Comparison of ENCODE assay signal across 12 cellular contexts in the genomic region with DNA sequence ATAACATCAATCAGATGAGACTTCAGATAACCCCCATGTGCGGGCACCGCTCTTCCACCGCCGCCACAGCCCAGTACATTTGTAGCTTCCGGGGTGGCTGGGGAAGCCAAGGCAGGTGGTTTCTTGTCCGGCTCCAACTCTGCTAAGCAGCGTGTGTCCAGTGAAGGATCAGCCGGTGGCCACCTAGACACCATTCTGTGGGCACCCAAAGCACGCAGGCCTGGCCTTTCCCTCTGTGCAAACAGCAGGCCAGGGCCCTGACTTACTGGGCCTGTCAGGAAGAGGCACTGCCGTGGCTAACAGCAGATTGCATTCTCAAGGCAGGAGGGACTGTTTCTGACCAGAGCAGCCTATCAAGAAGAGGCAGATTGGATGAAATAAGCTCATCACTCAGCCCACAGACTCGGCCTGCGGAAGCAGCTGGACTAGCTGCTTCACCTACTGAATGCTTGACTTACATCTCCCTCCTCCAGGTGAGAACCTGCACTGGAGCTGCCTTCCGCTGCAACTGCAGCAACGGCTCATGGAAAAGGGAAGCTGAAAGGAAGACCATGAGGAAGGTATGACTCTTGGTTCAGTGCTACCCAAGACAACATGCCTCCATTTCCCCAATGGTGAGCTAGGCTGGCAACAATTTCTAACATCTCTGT.
DNase-seq lines count a peak whose midpoint lies in the region; ATAC-seq and TF ChIP-seq lines count a peak whose summit lies in the region.
"Had no signal": no experiment of that assay in that cellular context is flagged by ENCODE, and none has a peak within 500 bp of the region (broad histone marks: within the 10 kb centered on the region; RNA-seq: fewer than 3 reads in every experiment).

No MANE protein-coding gene starts in this region.

- intact Hi-C loops in OCI-LY7 (cut with micrococcal nuclease; ENCODE audit: unreplicated experiment) (no loop called here), Caco-2 (cut with micrococcal nuclease; ENCODE audit: unreplicated experiment) (no loop called here)

- peaks cover 31% of the 10 kb centered on the region for H3K36me3 ChIP-seq in CD8-positive, alpha-beta memory T cell (ENCODE audit: insufficient read depth, low read length)
- peaks cover 100% of the 10 kb centered on the region for H3K36me3 ChIP-seq in OCI-LY7 (ENCODE audit: insufficient read depth, low read length)
- no peaks in the 10 kb centered on the region for H3K36me3 ChIP-seq in Caco-2 (ENCODE audit: control insufficient read depth, insufficient read depth, low read length)
- H3K36me3 ChIP-seq: BE2C had no signal

- POLR2A ChIA-PET in CD8-positive, alpha-beta memory T cell (lab: Charles Lee): interaction anchor here (0.5 to 6.9 kb wide), 15 partner anchors 9 to 222 kb away, joined by 3 to 69 read pairs (median 5); no protein-coding TSS in a partner anchor
- POLR2A ChIA-PET in OCI-LY7 (lab: Charles Lee): interaction anchor here (0.8 to 1.6 kb wide), 6 partner anchors 10 to 50 kb away, joined by 3 to 5 read pairs (median 4); no protein-coding TSS in a partner anchor
- POLR2A ChIA-PET in Caco-2 (lab: Charles Lee): no interaction called here

- CTCF ChIA-PET in CD8-positive, alpha-beta memory T cell (lab: Charles Lee): interaction anchor here (1.0 to 6.3 kb wide), 12 partner anchors 9 to 319 kb away, joined by 3 to 57 read pairs (median 4); no protein-coding TSS in a partner anchor
- CTCF ChIA-PET in OCI-LY7 (lab: Charles Lee; ENCODE audit: unreplicated experiment) (interaction anchor here (0.8 kb wide), 1 partner anchor 11 kb away, joined by 3 read pairs; no protein-coding TSS in a partner anchor), Caco-2 (lab: Charles Lee) (no interaction called here)

- peaks cover 48 to 97% (median 68%) of the 10 kb centered on the region in 3 donors for H3K36me3 Mint-ChIP-seq in CD8-positive, alpha-beta memory T cell
- H3K36me3 Mint-ChIP-seq in naive B cell (peaks cover 12 to 22% of the 10 kb centered on the region in 2 donors), Caco-2 (ENCODE audit: insufficient read depth, unreplicated experiment) (no peaks in the 10 kb centered on the region)

- H3K9me2 ChIP-seq in OCI-LY7 (ENCODE audit: insufficient read depth, low read length): no peaks in the 10 kb centered on the region

- H3K79me2 ChIP-seq in OCI-LY7 (ENCODE audit: insufficient read depth, low read depth, low read length): peaks cover 100% of the 10 kb centered on the region

- no peaks in the 10 kb centered on the region for H3K27me3 ChIP-seq in CD8-positive, alpha-beta memory T cell (ENCODE audit: insufficient read depth, low read length, poor library complexity, severe bottlenecking)
- peaks cover 2% of the 10 kb centered on the region; the same call in 1 of the 2 replicates for H3K27me3 ChIP-seq in Caco-2 (replicated peaks; ENCODE audit: control insufficient read depth, insufficient read depth, low read length)
- H3K27me3 ChIP-seq: BE2C, neutrophil had no signal

- peak overlapping the region; percentile 95 to 100 (median 98) for H3K4me3 Mint-ChIP-seq in CD8-positive, alpha-beta memory T cell
- H3K4me3 Mint-ChIP-seq in naive B cell (peak overlapping the region in 7 of 8 donors; percentile 29 to 94 (median 77)), Caco-2 (ENCODE audit: unreplicated experiment) (no peak overlapping the region)

- H3K27ac ChIP-seq in CD8-positive, alpha-beta memory T cell (ENCODE audit: low read depth, low read length): peak overlapping the region; percentile 28
- H3K27ac ChIP-seq in OCI-LY7 (ENCODE audit: low read depth, low read length, poor library complexity, severe bottlenecking) (peak overlapping the region; percentile 1), caudate nucleus (ENCODE audit: low read depth, low read length) (no peak overlapping the region)
- H3K27ac ChIP-seq: neutrophil had no signal

- TF ChIP-seq CTCF in OCI-LY7 (conservative IDR thresholded peaks at IDR 0.05; ENCODE audit: low read length) (no peak), Caco-2 (IDR thresholded peaks at IDR 0.05; ENCODE audit: insufficient read depth in 1 of 2, low read depth in 1 of 2, low read length in 1 of 2, severe bottlenecking in 1 of 2, unreplicated experiment in 1 of 2) (no peak)

- peak in 3 of 5 donors; percentile 48 to 66 (median 62) for DNase-seq in CD8-positive, alpha-beta memory T cell
- DNase-seq in OCI-LY7 (ENCODE audit: low spot score): no peak
- peak; percentile 49 for DNase-seq in activated naive CD4-positive, alpha-beta T cell treated with Interleukin-2 at 50 U/mL for 16 hours
- DNase-seq in naive B cell: no peak
- DNase-seq in Caco-2: no peak
- DNase-seq in caudate nucleus (lab: John Stamatoyannopoulos, UW): no peak
- DNase-seq: BE2C, GDM1, NCI-H226 had no signal

- BruUV-seq in OCI-LY7 (replicated peaks; lab: Mats Ljungman, UMichigan) (no TSS peak), Caco-2 (replicated peaks; lab: Mats Ljungman, UMichigan) (no TSS peak)

- H3K4me1 ChIP-seq in CD8-positive, alpha-beta memory T cell (ENCODE audit: insufficient read depth, low read length): peaks cover 75% of the 10 kb centered on the region
- H3K4me1 ChIP-seq in OCI-LY7 (ENCODE audit: insufficient read depth, low read length, poor library complexity, severe bottlenecking) (peaks cover 100% of the 10 kb centered on the region), Caco-2 (no peaks in the 10 kb centered on the region; the same call in 1 of the 2 replicates)

- peak overlapping the region; percentile 97 for H3K4me3 ChIP-seq in CD8-positive, alpha-beta memory T cell (ENCODE audit: low read length)
- peak overlapping the region; percentile 98 for H3K4me3 ChIP-seq in OCI-LY7 (ENCODE audit: low read depth, low read length, poor library complexity, severe bottlenecking)
- H3K4me3 ChIP-seq in Caco-2 (ENCODE audit: low read depth, low read length): no peak overlapping the region

- ATAC-seq in naive B cell (ENCODE audit: low read depth in 2 of 2) (no peak), HG03097 (IDR thresholded peaks at IDR 0.05; ENCODE audit: low FRiP score, unreplicated experiment) (no peak), GM21619 (IDR thresholded peaks at IDR 0.05; ENCODE audit: unreplicated experiment) (no peak)

- H3K27me3 Mint-ChIP-seq in CD8-positive, alpha-beta memory T cell: no peaks in the 10 kb centered on the region
- no peaks in the 10 kb centered on the region for H3K27me3 Mint-ChIP-seq in naive B cell
- peaks cover 8% of the 10 kb centered on the region for H3K27me3 Mint-ChIP-seq in Caco-2 (ENCODE audit: insufficient read depth, unreplicated experiment)

- peaks cover 90 to 94% (median 92%) of the 10 kb centered on the region in 3 donors for H3K4me1 Mint-ChIP-seq in CD8-positive, alpha-beta memory T cell
- H3K4me1 Mint-ChIP-seq in naive B cell (peaks cover 88 to 100% (median 98%) of the 10 kb centered on the region in 3 donors), Caco-2 (ENCODE audit: low read depth, unreplicated experiment) (no peaks in the 10 kb centered on the region)

- peak overlapping the region; percentile 95; the same call in 1 of the 2 replicates for H3K4me2 ChIP-seq in OCI-LY7 (ENCODE audit: low read length)

- no peak overlapping the region for H2AFZ ChIP-seq in OCI-LY7 (ENCODE audit: low read length)

- peak overlapping the region; percentile 90 to 99 (median 98) for H3K27ac Mint-ChIP-seq in CD8-positive, alpha-beta memory T cell
- H3K27ac Mint-ChIP-seq in naive B cell (peak overlapping the region in 5 of 6 donors; percentile 68 to 95 (median 74)), Caco-2 (ENCODE audit: unreplicated experiment) (no peak overlapping the region)

- no peaks in the 10 kb centered on the region for H3K9me3 Mint-ChIP-seq in CD8-positive, alpha-beta memory T cell
- no peaks in the 10 kb centered on the region for H3K9me3 Mint-ChIP-seq in naive B cell
- no peaks in the 10 kb centered on the region for H3K9me3 Mint-ChIP-seq in Caco-2 (ENCODE audit: unreplicated experiment)

- peaks cover 86% of the 10 kb centered on the region for H4K20me1 ChIP-seq in OCI-LY7 (ENCODE audit: insufficient read depth, low read length)

- no peaks in the 10 kb centered on the region for H3K9me3 ChIP-seq in CD8-positive, alpha-beta memory T cell (ENCODE audit: low read length)
- H3K9me3 ChIP-seq in OCI-LY7 (ENCODE audit: low read length) (no peaks in the 10 kb centered on the region), Caco-2 (no peaks in the 10 kb centered on the region)
- H3K9me3 ChIP-seq: BE2C, neutrophil had no signal

Comparison
In these comparisons a context has a peak if more than half of its experiments do, and no peak if none do; other contexts are left out.
1. DNase-seq: peak in CD8-positive, alpha-beta memory T cell (3 of 5) and activated naive CD4-positive, alpha-beta T cell treated with Interleukin-2 at 50 U/mL for 16 hours (single experiment); none in OCI-LY7 (single experiment), naive B cell (single experiment), Caco-2 (0 of 2) and caudate nucleus (0 of 61).